In the genomic region with DNA sequence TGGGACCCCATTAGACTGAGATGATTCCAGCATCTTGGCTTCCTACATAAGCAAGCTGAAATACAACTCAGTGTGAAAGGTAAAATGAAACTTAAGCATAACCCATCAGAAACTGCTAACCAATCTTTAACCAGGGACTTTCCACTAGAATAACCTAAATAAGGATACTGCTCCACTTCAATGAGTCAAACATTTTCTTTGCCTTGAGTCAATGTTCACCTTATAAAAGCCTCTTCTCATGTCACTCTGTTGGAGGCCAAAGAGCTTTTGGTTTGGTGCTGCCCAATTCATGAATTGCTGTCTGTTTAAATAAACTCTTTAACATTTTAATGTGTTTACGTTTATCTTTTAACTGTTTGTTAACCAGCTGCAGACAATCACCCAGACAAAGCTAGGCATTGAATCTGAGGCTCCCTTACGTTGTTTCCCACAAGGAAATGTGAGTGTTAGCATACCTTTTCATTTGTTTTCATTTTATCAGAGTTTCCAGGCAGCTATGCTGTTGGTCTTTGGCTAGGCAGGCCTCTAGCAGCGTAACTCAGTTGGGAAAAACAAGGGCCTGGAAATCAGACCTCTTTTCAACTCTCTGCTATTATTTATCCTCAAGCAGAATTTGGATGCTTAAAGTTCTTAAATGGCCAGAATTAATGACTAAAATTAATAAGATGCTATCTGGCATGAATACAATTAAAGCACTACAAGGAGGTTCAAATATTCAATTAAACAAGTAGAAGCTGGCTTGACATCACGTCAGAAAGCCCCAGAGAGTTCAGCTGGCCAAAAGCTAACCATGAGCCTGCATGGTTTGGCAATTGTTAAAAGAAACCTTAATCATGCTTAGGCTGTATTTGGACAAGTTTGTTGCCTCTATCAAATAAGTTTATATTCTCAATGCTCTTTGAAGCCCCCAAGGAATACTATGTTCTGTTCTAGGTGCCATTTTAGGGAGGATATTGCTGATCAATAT, we compare ENCODE assay signal across 14 cellular contexts.
DNase-seq lines count a peak whose midpoint lies in the region; ATAC-seq, FAIRE-seq and TF ChIP-seq lines count a peak whose summit lies in the region.
"Had no signal": no experiment of that assay in that cellular context is flagged by ENCODE, and none has a peak within 500 bp of the region (broad histone marks: within the 10 kb centered on the region; RNA-seq: fewer than 3 reads in every experiment).

No MANE protein-coding gene starts in this region.

- peaks cover 8% of the 10 kb centered on the region for H3K27me3 Mint-ChIP-seq in activated naive CD8-positive, alpha-beta T cell treated with anti-CD3 and anti-CD28 coated beads, Interleukin-2, amount 50 U/mL, for 24 hours
- H3K27me3 Mint-ChIP-seq: stimulated activated naive CD8-positive, alpha-beta T cell treated with anti-CD3 and anti-CD28 coated beads, Interleukin-15, Interleukin-2, amounts not matched to agents 100 ng/mL and 50 ng/mL, for 24 hours had no signal

- peaks cover 10 to 13% of the 10 kb centered on the region in 2 experiments for H3K9me3 ChIP-seq in H1 (ENCODE audit: insufficient read depth in 2 of 2, low read depth in 1 of 2, low read length in 1 of 2)

- no peak overlapping the region for H3K9ac ChIP-seq in H1 (replicated peaks in 1 of 4; ENCODE audit: extremely low read depth in 1 of 4, low read depth in 3 of 4, low read length in 3 of 4)

- H3K79me2 ChIP-seq in H1 (ENCODE audit: control insufficient read depth in 1 of 2, insufficient read depth in 2 of 2, low read length in 2 of 2): no peaks in the 10 kb centered on the region

- H3K4me2 ChIP-seq in H1 (ENCODE audit: insufficient read depth in 1 of 2, low read depth in 2 of 2, low read length in 2 of 2): no peak overlapping the region

- H2BK15ac ChIP-seq in H1 (ENCODE audit: low read length): no peak overlapping the region

- no peaks in the 10 kb centered on the region for H3K79me1 ChIP-seq in H1 (ENCODE audit: low read depth, low read length)

- TF ChIP-seq RAD21 in H1 (IDR thresholded peaks at IDR 0.05 in 1 of 2, conservative IDR thresholded peaks at IDR 0.05 in 1 of 2; ENCODE audit: low read depth in 2 of 2, low read length in 2 of 2): no peak

- no peak overlapping the region for H4K91ac ChIP-seq in H1 (replicated peaks; ENCODE audit: insufficient read length, low read length)

- H3K56ac ChIP-seq in H1 (replicated peaks; ENCODE audit: insufficient read length, low read depth, low read length): no peak overlapping the region

- no peak overlapping the region for H3K27ac ChIP-seq in H1 (ENCODE audit: low read depth, low read length)
- no peak overlapping the region for H3K27ac ChIP-seq in substantia nigra (ENCODE audit: low read depth, low read length, poor library complexity, severe bottlenecking)
- H3K27ac ChIP-seq: WERI-Rb-1 had no signal

- H2AFZ ChIP-seq in H1 (ENCODE audit: low read length): no peak overlapping the region

- peaks cover 2% of the 10 kb centered on the region; the same call in 1 of the 2 replicates for H3K23me2 ChIP-seq in H1 (ENCODE audit: low read depth, low read length)

- no peaks in the 10 kb centered on the region; a peak in 1 of 7 replicates for H3K4me1 ChIP-seq in H1 (replicated peaks in 1 of 4; ENCODE audit: control insufficient read depth in 3 of 4, insufficient read depth in 4 of 4, low read length in 3 of 4)

- no peak overlapping the region for H2BK5ac ChIP-seq in H1 (ENCODE audit: low read depth, low read length)

- H3K18ac ChIP-seq in H1 (ENCODE audit: extremely low read depth, low read length): no peak overlapping the region

- H3K36me3 ChIP-seq in H1 (ENCODE audit: control insufficient read depth in 2 of 4, insufficient read depth in 4 of 4, low read length in 3 of 4): no peaks in the 10 kb centered on the region; a peak in 2 of 8 replicates
- H3K36me3 ChIP-seq: WERI-Rb-1 had no signal

- H3K14ac ChIP-seq in H1 (ENCODE audit: insufficient read length): no peak overlapping the region

- H2BK120ac ChIP-seq in H1 (replicated peaks; ENCODE audit: low read depth, low read length): no peak overlapping the region

- H3K4me1 Mint-ChIP-seq in activated naive CD8-positive, alpha-beta T cell treated with anti-CD3 and anti-CD28 coated beads, Interleukin-2, amount 50 U/mL, for 24 hours: no peaks in the 10 kb centered on the region

- no peak overlapping the region for H2AK5ac ChIP-seq in H1 (ENCODE audit: low read depth, low read length)

- H2BK20ac ChIP-seq in H1 (ENCODE audit: low read length): no peak overlapping the region

- no peak overlapping the region for H3K27ac Mint-ChIP-seq in activated naive CD8-positive, alpha-beta T cell treated with anti-CD3 and anti-CD28 coated beads, Interleukin-2, amount 50 U/mL, for 24 hours
- H3K27ac Mint-ChIP-seq: activated T-cell treated with anti-CD3 and anti-CD28 coated beads, Interleukin-2, amount 50 U/mL, for 72 hours; stimulated activated naive CD8-positive, alpha-beta T cell treated with anti-CD3 and anti-CD28 coated beads, Interleukin-15, Interleukin-2, amounts not matched to agents 100 ng/mL and 50 ng/mL, for 24 hours had no signal

- no peak for DNase-seq in H1 (ENCODE audit: low read depth in 1 of 2, low spot score in 2 of 2)
- no peak for DNase-seq in substantia nigra (lab: John Stamatoyannopoulos, UW)
- no peak for DNase-seq in activated naive CD8-positive, alpha-beta T cell treated with anti-CD3 and anti-CD28 coated beads, Interleukin-2, amount 50 U/mL, for 24 hours
- DNase-seq in NK-92 treated with Interleukin-12 subunit alpha and Interleukin-12 subunit beta, amount 100 ng/mL, for 24 hours (lab: John Stamatoyannopoulos, UW): no peak
- DNase-seq: activated T-cell treated with anti-CD3 and anti-CD28 coated beads, Interleukin-2, amount 50 U/mL, for 72 hours; H9; kidney glomerular epithelial cell; SHP77 treated with DMSO at 0.1 percent for 48 hours; WERI-Rb-1 had no signal

- CTCF ChIA-PET in H1 (lab: Charles Lee; ENCODE audit: partially characterized antibody): interaction anchor here (0.6 to 1.3 kb wide), 2 partner anchors 11 to 229 kb away, joined by 4 to 5 read pairs; no protein-coding TSS in a partner anchor

- ATAC-seq in GM18502 (IDR thresholded peaks at IDR 0.05; ENCODE audit: poor library complexity, unreplicated experiment) (peak; percentile 86), GM19467 (IDR thresholded peaks at IDR 0.05; ENCODE audit: unreplicated experiment) (peak; percentile 66), HG03108 (IDR thresholded peaks at IDR 0.05; ENCODE audit: unreplicated experiment) (peak; percentile 83), HG03521 (IDR thresholded peaks at IDR 0.05; ENCODE audit: unreplicated experiment) (no peak)
- ATAC-seq in activated naive CD8-positive, alpha-beta T cell treated with anti-CD3 and anti-CD28 coated beads, Interleukin-2, amount 50 U/mL, for 24 hours: no peak
- ATAC-seq: activated T-cell treated with anti-CD3 and anti-CD28 coated beads, Interleukin-2, amount 50 U/mL, for 72 hours had no signal

- H3K4ac ChIP-seq in H1 (replicated peaks; ENCODE audit: insufficient read length, low read depth, low read length): no peak overlapping the region

- no peaks in the 10 kb centered on the region for H4K20me1 ChIP-seq in H1 (replicated peaks in 1 of 2; ENCODE audit: control insufficient read depth in 1 of 2, insufficient read depth in 2 of 2, low read length in 2 of 2)

- no peak overlapping the region for H4K8ac ChIP-seq in H1 (ENCODE audit: extremely low read depth, insufficient read depth, low read length)

- no peak for TF ChIP-seq EP300 in H1 (IDR thresholded peaks at IDR 0.05; ENCODE audit: borderline replicate concordance in 1 of 2, low read depth in 2 of 2, low read length in 2 of 2)

- H3K4me3 ChIP-seq in H1 (ENCODE audit: extremely low read depth in 1 of 4, insufficient read depth in 2 of 4, low read depth in 3 of 4, low read length in 4 of 4): no peak overlapping the region

- no peak for TF ChIP-seq POLR2A in H1 (IDR thresholded peaks at IDR 0.05; ENCODE audit: control extremely low read depth in 1 of 2, low read depth in 2 of 2, low read length in 2 of 2)

- POLR2A ChIA-PET in H1 (lab: Charles Lee; ENCODE audit: partially characterized antibody): interaction anchor here (1.4 kb wide), 1 partner anchor 14 kb away, joined by 3 read pairs; no protein-coding TSS in a partner anchor

- no peaks in the 10 kb centered on the region for H3K27me3 ChIP-seq in H1 (replicated peaks in 1 of 4; ENCODE audit: control insufficient read depth in 3 of 4, extremely low read depth in 1 of 4, insufficient read depth in 3 of 4, low read length in 3 of 4)

- WGBS in H1 (ENCODE audit: extremely low coverage in 1 of 2, insufficient coverage in 1 of 2, insufficient read length in 1 of 2, insufficient replicate concordance in 2 of 2, low coverage in 1 of 2, low lambda C conversion rate in 2 of 2, missing lambda C conversion rate in 1 of 2), 2 experiments: 74% methylated on average over 4 of the region's 4 CpGs; no CpG with 5 or more reads in 1 of the 2 experiments

- no peak overlapping the region for H4K5ac ChIP-seq in H1 (ENCODE audit: insufficient read length, low read depth, low read length)

- FAIRE-seq in H1 (lab: Jason Lieb, UNC): no peak

- TF ChIP-seq CTCF in H1 (IDR thresholded peaks at IDR 0.05; ENCODE audit: control extremely low read depth in 1 of 3, insufficient read depth in 1 of 3, low read depth in 1 of 3, low read length in 3 of 3): no peak

- H3K36me3 Mint-ChIP-seq in activated naive CD8-positive, alpha-beta T cell treated with anti-CD3 and anti-CD28 coated beads, Interleukin-2, amount 50 U/mL, for 24 hours (ENCODE audit: low read depth): no peaks in the 10 kb centered on the region

- peaks cover 17% of the 10 kb centered on the region for H3K9me3 Mint-ChIP-seq in activated naive CD8-positive, alpha-beta T cell treated with anti-CD3 and anti-CD28 coated beads, Interleukin-2, amount 50 U/mL, for 24 hours

- H2BK12ac ChIP-seq in H1 (ENCODE audit: low read depth, low read length): no peak overlapping the region

- H3K23ac ChIP-seq in H1 (ENCODE audit: insufficient read length): no peak overlapping the region

- H3K4me3 Mint-ChIP-seq in activated naive CD8-positive, alpha-beta T cell treated with anti-CD3 and anti-CD28 coated beads, Interleukin-2, amount 50 U/mL, for 24 hours: no peak overlapping the region
- H3K4me3 Mint-ChIP-seq: activated T-cell treated with anti-CD3 and anti-CD28 coated beads, Interleukin-2, amount 50 U/mL, for 72 hours; H9; stimulated activated naive CD8-positive, alpha-beta T cell treated with anti-CD3 and anti-CD28 coated beads, Interleukin-15, Interleukin-2, amounts not matched to agents 100 ng/mL and 50 ng/mL, for 24 hours had no signal

TF ChIP-seq in H1, 55 proteins besides CTCF, POLR2A, EP300 and RAD21:
- 0 out of 2 replicates have a peak, but pooled peaks have one; percentile 20 for TF ChIP-seq BACH1 (IDR thresholded peaks at IDR 0.05; ENCODE audit: low read length)
- no peak for TF ChIP-seq MAFK (IDR thresholded peaks at IDR 0.05; ENCODE audit: low read depth, low read length)

Comparison
In these comparisons a context has a peak if more than half of its experiments do, and no peak if none do; other contexts are left out.
1. ATAC-seq: peak in GM18502 (single experiment), GM19467 (single experiment) and HG03108 (single experiment); none in activated naive CD8-positive, alpha-beta T cell treated with anti-CD3 and anti-CD28 coated beads, Interleukin-2, amount 50 U/mL, for 24 hours (single experiment) and HG03521 (single experiment).